ENCODE assay signal across 1 cellular context in the genomic region with DNA sequence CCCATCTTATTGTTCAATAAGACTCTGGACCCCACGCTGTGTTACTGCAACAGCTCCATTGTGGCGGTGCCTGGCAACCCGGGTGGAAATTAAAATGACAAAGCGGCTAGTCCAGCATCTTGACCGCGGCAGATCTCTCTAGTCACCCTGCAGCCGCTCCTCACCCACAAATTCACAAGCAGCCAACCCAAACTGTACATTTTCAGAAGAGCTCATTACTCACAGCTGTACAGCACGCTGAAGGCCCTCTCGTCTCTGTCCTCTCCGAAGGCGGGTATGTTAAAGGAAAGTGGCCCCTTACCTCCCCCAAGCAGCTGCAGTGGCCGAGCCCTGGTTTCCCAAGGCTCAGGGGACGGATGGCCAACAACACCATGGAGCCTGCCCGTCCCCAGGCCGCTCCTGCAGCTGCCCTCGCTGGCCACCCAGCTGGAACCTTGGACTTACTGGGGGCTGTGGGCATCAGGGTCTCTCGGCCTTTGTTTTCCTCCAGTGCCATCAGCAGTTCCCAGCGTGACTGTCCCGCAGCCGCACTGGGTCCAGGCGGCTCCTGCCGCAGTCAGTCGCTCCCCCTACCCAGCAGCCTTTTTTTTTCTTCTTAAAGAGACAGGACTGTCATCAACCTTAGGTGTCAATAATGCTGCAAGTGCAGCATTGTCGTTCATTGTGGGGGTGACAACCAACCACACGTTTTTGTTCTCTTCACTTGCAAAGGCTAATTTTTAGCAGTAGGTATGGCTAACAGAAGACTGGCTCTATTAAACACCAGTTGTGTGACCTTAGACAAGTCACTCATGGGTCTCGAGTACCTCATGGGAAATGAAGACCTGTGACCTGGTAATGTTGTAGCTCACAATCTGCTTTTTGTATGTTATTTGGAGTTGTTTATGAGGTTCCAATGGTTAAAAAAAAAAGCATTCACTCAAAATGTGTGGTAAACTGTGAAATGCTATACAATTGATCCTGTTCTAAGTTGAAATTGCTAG.
TF ChIP-seq lines count a peak whose summit lies in the region.

A gene with protein sequence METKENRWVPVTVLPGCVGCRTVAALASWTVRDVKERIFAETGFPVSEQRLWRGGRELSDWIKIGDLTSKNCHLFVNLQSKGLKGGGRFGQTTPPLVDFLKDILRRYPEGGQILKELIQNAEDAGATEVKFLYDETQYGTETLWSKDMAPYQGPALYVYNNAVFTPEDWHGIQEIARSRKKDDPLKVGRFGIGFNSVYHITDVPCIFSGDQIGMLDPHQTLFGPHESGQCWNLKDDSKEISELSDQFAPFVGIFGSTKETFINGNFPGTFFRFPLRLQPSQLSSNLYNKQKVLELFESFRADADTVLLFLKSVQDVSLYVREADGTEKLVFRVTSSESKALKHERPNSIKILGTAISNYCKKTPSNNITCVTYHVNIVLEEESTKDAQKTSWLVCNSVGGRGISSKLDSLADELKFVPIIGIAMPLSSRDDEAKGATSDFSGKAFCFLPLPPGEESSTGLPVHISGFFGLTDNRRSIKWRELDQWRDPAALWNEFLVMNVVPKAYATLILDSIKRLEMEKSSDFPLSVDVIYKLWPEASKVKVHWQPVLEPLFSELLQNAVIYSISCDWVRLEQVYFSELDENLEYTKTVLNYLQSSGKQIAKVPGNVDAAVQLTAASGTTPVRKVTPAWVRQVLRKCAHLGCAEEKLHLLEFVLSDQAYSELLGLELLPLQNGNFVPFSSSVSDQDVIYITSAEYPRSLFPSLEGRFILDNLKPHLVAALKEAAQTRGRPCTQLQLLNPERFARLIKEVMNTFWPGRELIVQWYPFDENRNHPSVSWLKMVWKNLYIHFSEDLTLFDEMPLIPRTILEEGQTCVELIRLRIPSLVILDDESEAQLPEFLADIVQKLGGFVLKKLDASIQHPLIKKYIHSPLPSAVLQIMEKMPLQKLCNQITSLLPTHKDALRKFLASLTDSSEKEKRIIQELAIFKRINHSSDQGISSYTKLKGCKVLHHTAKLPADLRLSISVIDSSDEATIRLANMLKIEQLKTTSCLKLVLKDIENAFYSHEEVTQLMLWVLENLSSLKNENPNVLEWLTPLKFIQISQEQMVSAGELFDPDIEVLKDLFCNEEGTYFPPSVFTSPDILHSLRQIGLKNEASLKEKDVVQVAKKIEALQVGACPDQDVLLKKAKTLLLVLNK (N-terminal part only) (minus strand): TSS at position 532 of the 983 bp plus-strand sequence. CDS start 22,463 bp downstream, outside the sequence.

TF ChIP-seq in GM12878, 131 proteins besides CTCF, POLR2A, EP300 and RAD21:
- TF ChIP-seq ZNF384 (IDR thresholded peaks at IDR 0.05; ENCODE audit: borderline replicate concordance, low read depth, low read length), result peak; percentile 50; the same call in 1 of the 2 replicates
- TF ChIP-seq, protein P1, sequence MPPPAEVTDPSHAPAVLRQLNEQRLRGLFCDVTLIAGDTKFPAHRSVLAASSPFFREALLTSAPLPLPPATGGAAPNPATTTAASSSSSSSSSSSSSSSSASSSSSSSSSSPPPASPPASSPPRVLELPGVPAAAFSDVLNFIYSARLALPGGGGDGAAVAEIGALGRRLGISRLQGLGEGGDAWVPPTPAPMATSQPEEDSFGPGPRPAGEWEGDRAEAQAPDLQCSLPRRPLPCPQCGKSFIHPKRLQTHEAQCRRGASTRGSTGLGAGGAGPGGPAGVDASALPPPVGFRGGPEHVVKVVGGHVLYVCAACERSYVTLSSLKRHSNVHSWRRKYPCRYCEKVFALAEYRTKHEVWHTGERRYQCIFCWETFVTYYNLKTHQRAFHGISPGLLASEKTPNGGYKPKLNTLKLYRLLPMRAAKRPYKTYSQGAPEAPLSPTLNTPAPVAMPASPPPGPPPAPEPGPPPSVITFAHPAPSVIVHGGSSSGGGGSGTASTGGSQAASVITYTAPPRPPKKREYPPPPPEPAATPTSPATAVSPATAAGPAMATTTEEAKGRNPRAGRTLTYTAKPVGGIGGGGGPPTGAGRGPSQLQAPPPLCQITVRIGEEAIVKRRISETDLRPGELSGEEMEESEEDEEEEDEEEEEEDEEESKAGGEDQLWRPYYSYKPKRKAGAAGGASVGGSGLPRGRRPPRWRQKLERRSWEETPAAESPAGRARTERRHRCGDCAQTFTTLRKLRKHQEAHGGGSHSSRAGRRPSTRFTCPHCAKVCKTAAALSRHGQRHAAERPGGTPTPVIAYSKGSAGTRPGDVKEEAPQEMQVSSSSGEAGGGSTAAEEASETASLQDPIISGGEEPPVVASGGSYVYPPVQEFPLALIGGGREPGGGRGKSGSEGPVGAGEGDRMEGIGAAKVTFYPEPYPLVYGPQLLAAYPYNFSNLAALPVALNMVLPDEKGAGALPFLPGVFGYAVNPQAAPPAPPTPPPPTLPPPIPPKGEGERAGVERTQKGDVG (CRISPR knock-in tag; IDR thresholded peaks at IDR 0.05), result no peak
